ENCODE assay signal across 11 cellular contexts in genomic region chr1:92953491-92953890, GRCh38. TPM values are rescaled to one million over a fixed set of nuclear protein-coding genes. Genes with fewer than 3 reads are reported as not detected.
DNase-seq lines count a peak whose midpoint lies in the region; ATAC-seq and TF ChIP-seq lines count a peak whose summit lies in the region.
"Had no signal": no experiment of that assay in that cellular context is flagged by ENCODE, and none has a peak within 500 bp of the region (broad histone marks: within the 10 kb centered on the region; RNA-seq: fewer than 3 reads in every experiment).

No MANE protein-coding gene starts in this region.

- H3K27me3 ChIP-seq in PC-3 (ENCODE audit: low read length) (no peaks in the 10 kb centered on the region), colonic mucosa (no peaks in the 10 kb centered on the region)
- H3K27me3 ChIP-seq: brain microvascular endothelial cell had no signal

- H3K79me2 ChIP-seq in PC-3 (ENCODE audit: low read length), result no peaks in the 10 kb centered on the region

- H3K4me3 ChIP-seq in PC-3 (ENCODE audit: low read length), result no peak overlapping the region
- H3K4me3 ChIP-seq in colonic mucosa, result no peak overlapping the region

- no peak overlapping the region for H3K4me2 ChIP-seq in PC-3 (ENCODE audit: low read length)

- BruUV-seq in PC-3 (replicated peaks; lab: Mats Ljungman, UMichigan), result no TSS peak

- TF ChIP-seq CTCF in PC-3 (conservative IDR thresholded peaks at IDR 0.05; ENCODE audit: low read depth, low read length) (no peak), colonic mucosa (IDR thresholded peaks at IDR 0.05) (no peak)

- H4K20me1 ChIP-seq in PC-3 (ENCODE audit: low read length), result no peaks in the 10 kb centered on the region

- H3K27ac ChIP-seq in PC-3 (ENCODE audit: low read length) (no peak overlapping the region), colonic mucosa (no peak overlapping the region)
- H3K27ac ChIP-seq: brain microvascular endothelial cell, C4-2B had no signal

- CTCF ChIA-PET in PC-3 (lab: Charles Lee), result no interaction called here

- peak; percentile 56 for DNase-seq in stimulated activated CD4-positive, alpha-beta T cell treated with anti-CD3 and anti-CD28 coated beads, Interleukin-15, amount 100 ng/mL, for 24 hours
- no peak for DNase-seq in stimulated activated CD4-positive, alpha-beta T cell treated with anti-CD3 and anti-CD28 coated beads, Interleukin-12 subunit alpha, Interleukin-12 subunit beta, amount 100 ng/mL, for 4 hours
- DNase-seq in T-helper 22 cell (ENCODE audit: low read depth) (peak; percentile 18), PC-3 (no peak), colonic mucosa (no peak), ureter (ENCODE audit: low spot score) (no peak), NCI-H1105 (lab: John Stamatoyannopoulos, UW) (no peak)
- DNase-seq: brain microvascular endothelial cell, NCI-H2171 had no signal

- H3K9me2 ChIP-seq in PC-3 (replicated peaks; ENCODE audit: low read length), result no peaks in the 10 kb centered on the region

- no peak overlapping the region for H2AFZ ChIP-seq in PC-3 (ENCODE audit: low read length)

- H3K4me1 ChIP-seq in PC-3 (ENCODE audit: insufficient read depth, low read length), result peaks cover 18% of the 10 kb centered on the region
- peaks cover 12% of the 10 kb centered on the region for H3K4me1 ChIP-seq in colonic mucosa

- H3K9me3 ChIP-seq in PC-3 (ENCODE audit: low read length) (no peaks in the 10 kb centered on the region), colonic mucosa (no peaks in the 10 kb centered on the region)

- H3K9ac ChIP-seq in PC-3 (ENCODE audit: low read length), result no peak overlapping the region
- no peak overlapping the region for H3K9ac ChIP-seq in colonic mucosa (ENCODE audit: low read depth in 2 of 2, low read length in 2 of 2)

- ATAC-seq in HG03066 (IDR thresholded peaks at IDR 0.05; ENCODE audit: low read depth, unreplicated experiment) (peak; percentile 63), PC-3 (no peak)

- intact Hi-C loops in PC-3 (cut with micrococcal nuclease), result no loop called here
- intact Hi-C loops in colonic mucosa (cut with DNase I), result no loop called here

- POLR2A ChIA-PET in PC-3 (lab: Charles Lee; ENCODE audit: unreplicated experiment), result no interaction called here

- H3K36me3 ChIP-seq in PC-3 (ENCODE audit: low read depth, low read length), result no peaks in the 10 kb centered on the region
- H3K36me3 ChIP-seq in colonic mucosa, result no peaks in the 10 kb centered on the region
- H3K36me3 ChIP-seq: brain microvascular endothelial cell had no signal

- no peaks in the 10 kb centered on the region for H3F3A ChIP-seq in PC-3 (ENCODE audit: low read length, unreplicated experiment)

RNA-seq across cellular contexts. Expression of gene DIPK1A, which starts 7.8 kb away (rescaled TPM):
- 1.0 and 2.1 TPM in 2 replicates for total RNA-seq in PC-3 (2014; rRNA removed)
- total RNA-seq in colonic mucosa, result 10 to 100 TPM; 14.3 to 14.4 TPM
- 8.9 TPM for total RNA-seq in ureter

Comparison
In these comparisons a context has a peak if more than half of its experiments do, and no peak if none do; other contexts are left out.
1. DNase-seq: peak in stimulated activated CD4-positive, alpha-beta T cell treated with anti-CD3 and anti-CD28 coated beads, Interleukin-15, amount 100 ng/mL, for 24 hours (single experiment) and T-helper 22 cell (single experiment); none in stimulated activated CD4-positive, alpha-beta T cell treated with anti-CD3 and anti-CD28 coated beads, Interleukin-12 subunit alpha, Interleukin-12 subunit beta, amount 100 ng/mL, for 4 hours (single experiment), PC-3 (single experiment), colonic mucosa (single experiment), ureter (single experiment) and NCI-H1105 (single experiment).